14 cellular contexts compared by ENCODE assay signal in genomic region chr18:6370886-6371635, GRCh38. TPM values are rescaled to one million over a fixed set of nuclear protein-coding genes. Genes with fewer than 3 reads are reported as not detected.
DNase-seq lines count a peak whose midpoint lies in the region; ATAC-seq and TF ChIP-seq lines count a peak whose summit lies in the region.
"Had no signal": no experiment of that assay in that cellular context is flagged by ENCODE, and none has a peak within 500 bp of the region (broad histone marks: within the 10 kb centered on the region; RNA-seq: fewer than 3 reads in every experiment).

No MANE protein-coding gene starts in this region.

- H3K36me3 ChIP-seq in stomach, result no peaks in the 10 kb centered on the region
- H3K36me3 ChIP-seq: gastrocnemius medialis, spleen, tibial artery had no signal

- no peaks in the 10 kb centered on the region for H3K27me3 ChIP-seq in stomach
- H3K27me3 ChIP-seq: gastrocnemius medialis, spleen, tibial artery had no signal

- WGBS in stomach, 5 donors, result 31 to 42% (median 33%) methylated on average over 12 of the region's 12 CpGs

- no peaks in the 10 kb centered on the region for H3K9me3 ChIP-seq in stomach
- H3K9me3 ChIP-seq: gastrocnemius medialis, tibial artery had no signal

- DNase-seq in NCI-H146 (lab: John Stamatoyannopoulos, UW) (peak; percentile 5), NCI-H146 treated with DMSO at 0.1 percent for 48 hours (lab: John Stamatoyannopoulos, UW; ENCODE audit: unreplicated experiment) (no peak), NCI-H2171 (lab: John Stamatoyannopoulos, UW) (peak; percentile 72), glomerular visceral epithelial cell (ENCODE audit: extremely low spot score) (peak; percentile 26), stomach (peak; percentile 82), activated gamma-delta T cell treated with Interleukin-2 at 50 U/mL for 16 hours (no peak)
- DNase-seq in activated naive CD4-positive, alpha-beta T cell treated with anti-CD3 and anti-CD28 coated beads, Interleukin-2, amount 50 U/mL, for 16 hours, result no peak
- DNase-seq: 8988T; effector CD8-positive, alpha-beta T cell; gastrocnemius medialis; spleen; T-helper 2 cell; tibial artery had no signal

- H3K4me3 ChIP-seq in stomach, result no peak overlapping the region
- H3K4me3 ChIP-seq: gastrocnemius medialis, spleen, tibial artery had no signal

- TF ChIP-seq EP300 in stomach (IDR thresholded peaks at IDR 0.05), result no peak

- TF ChIP-seq CTCF in stomach (IDR thresholded peaks at IDR 0.05), result no peak

- H3K27ac ChIP-seq in stomach, result no peak overlapping the region
- H3K27ac ChIP-seq: gastrocnemius medialis, spleen, tibial artery had no signal

- no peak for TF ChIP-seq POLR2A in stomach (IDR thresholded peaks at IDR 0.05)

- peaks cover 0 to 37% (median 19%) of the 10 kb centered on the region in 4 donors for H3K4me1 ChIP-seq in stomach
- H3K4me1 ChIP-seq: gastrocnemius medialis, spleen had no signal

- no peak for ATAC-seq in HG02885 (IDR thresholded peaks at IDR 0.05; ENCODE audit: poor library complexity, unreplicated experiment)

- intact Hi-C loops in stomach (cut with DNase I; ENCODE audit: low total_unique reads), result no loop called here

RNA-seq across cellular contexts. Expression of gene L3MBTL4, which starts 43.6 kb away (rescaled TPM):
- total RNA-seq in stomach, result 10 to 100 TPM in 4 of 5 donors, 1 to 10 TPM in 1; 3.2 to 23.3 (median 12.1) TPM
- 1 to 10 TPM; 1.9 to 3.7 (median 3.2) TPM for polyA plus RNA-seq in stomach

Comparison
In these comparisons a context has a peak if more than half of its experiments do, and no peak if none do; other contexts are left out.
1. DNase-seq: peak in NCI-H146 (single experiment), NCI-H2171 (single experiment), glomerular visceral epithelial cell (single experiment) and stomach (single experiment); none in NCI-H146 treated with DMSO at 0.1 percent for 48 hours (single experiment), activated naive CD4-positive, alpha-beta T cell treated with anti-CD3 and anti-CD28 coated beads, Interleukin-2, amount 50 U/mL, for 16 hours (single experiment) and activated gamma-delta T cell treated with Interleukin-2 at 50 U/mL for 16 hours (single experiment).